2 cellular contexts compared by ENCODE assay signal in genomic region chr7:117001283-117001682, GRCh38.
TF ChIP-seq lines count a peak whose summit lies in the region.

No MANE protein-coding gene starts in this region.

TF ChIP-seq in HEK293, 187 proteins besides CTCF, POLR2A, EP300 and RAD21 (continued from another document):
- TF ChIP-seq PRDM6 (tag by site-specific recombination; IDR thresholded peaks at IDR 0.05) (peak; percentile 35), PRDM4 (tag by site-specific recombination; IDR thresholded peaks at IDR 0.05) (no peak)

TF ChIP-seq in SK-N-SH, 30 proteins besides CTCF, POLR2A, EP300 and RAD21 (continued from another document):
- TF ChIP-seq PBX3 (IDR thresholded peaks at IDR 0.05) (no peak), JUND (IDR thresholded peaks at IDR 0.05) (no peak), TAF1 (IDR thresholded peaks at IDR 0.05; ENCODE audit: borderline replicate concordance, low read depth, low read length) (no peak), MXI1 (IDR thresholded peaks at IDR 0.05; ENCODE audit: low read depth, low read length) (no peak)
